25 cellular contexts compared by ENCODE assay signal in the genomic region with DNA sequence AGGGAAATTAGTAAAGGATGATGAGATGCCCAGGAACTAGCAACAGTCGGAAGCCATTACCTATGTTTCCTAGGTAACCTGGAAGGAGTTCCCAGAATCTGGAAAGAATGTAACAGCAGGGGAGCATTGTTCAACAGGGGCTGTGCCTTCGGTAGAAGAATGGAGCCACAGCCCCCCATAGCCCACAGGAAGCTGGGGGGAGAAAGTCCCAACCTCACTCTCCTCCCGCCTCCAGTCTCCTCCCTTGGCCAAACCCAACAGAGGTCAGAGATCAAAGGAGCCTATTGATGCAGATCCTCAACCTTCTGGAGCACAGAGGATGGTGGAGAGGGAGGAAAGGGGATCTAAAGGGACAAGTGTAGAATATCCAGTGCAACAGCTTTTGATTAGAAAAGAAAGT.
DNase-seq lines count a peak whose midpoint lies in the region; ATAC-seq and TF ChIP-seq lines count a peak whose summit lies in the region.
"Had no signal": no experiment of that assay in that cellular context is flagged by ENCODE, and none has a peak within 500 bp of the region (broad histone marks: within the 10 kb centered on the region; RNA-seq: fewer than 3 reads in every experiment).

No MANE protein-coding gene starts in this region.

- peak; percentile 81 for DNase-seq in H9
- DNase-seq in NCI-H748 (lab: John Stamatoyannopoulos, UW; ENCODE audit: unreplicated experiment): peak; percentile 92
- peak; percentile 75 for DNase-seq in iPS DF 4.7 (ENCODE audit: extremely low read depth, low spot score)
- no peak for DNase-seq in aorta
- no peak for DNase-seq in transverse colon
- no peak for DNase-seq in foreskin fibroblast
- DNase-seq: activated CD4-positive, alpha-beta T cell treated with anti-CD3 and anti-CD28 coated beads, Interleukin-2, amount 50 U/mL, for 4 hours; activated gamma-delta T cell; amniotic stem cell; glutamatergic neuron; MG63; natural killer cell; NCI-H2029 treated with DMSO at 0.1 percent for 48 hours; NCI-H774; PC-9; psoas muscle; small intestine; stimulated activated CD4-positive, alpha-beta T cell treated with anti-CD3 and anti-CD28 coated beads, Interleukin-4, amount 100 ng/mL, for 24 hours; T-helper 17 cell; WERI-Rb-1 had no signal

- TF ChIP-seq CTCF in H9 (conservative IDR thresholded peaks at IDR 0.05): no peak
- TF ChIP-seq CTCF in transverse colon (IDR thresholded peaks at IDR 0.05): no peak
- no peak for TF ChIP-seq CTCF in foreskin fibroblast (IDR thresholded peaks at IDR 0.05; ENCODE audit: low read depth, low read length)

- H3K9ac ChIP-seq in H9 (ENCODE audit: extremely low read depth, insufficient read length, low read length): no peak overlapping the region

- H3K4me1 Mint-ChIP-seq in H9: peaks cover 34% of the 10 kb centered on the region in 2 experiments
- H3K4me1 Mint-ChIP-seq: memory B cell had no signal

- no peak overlapping the region for H3K4me3 Mint-ChIP-seq in H9
- H3K4me3 Mint-ChIP-seq: CD14-positive monocyte, memory B cell, natural killer cell, T-helper 17 cell had no signal

- no peak overlapping the region for H4K5ac ChIP-seq in H9 (ENCODE audit: insufficient read length, low read depth, low read length)

- no peaks in the 10 kb centered on the region for H3K79me1 ChIP-seq in H9 (ENCODE audit: insufficient read depth, low read depth, low read length, poor library complexity, severe bottlenecking)

- in situ Hi-C loops in transverse colon (cut with MboI; ENCODE audit: low pct_ligation_motif_present in 1 of 4, low pct_unique_long_range_greater_than_20kb in 1 of 4, low sequenced_read_pairs in 3 of 4): no loop called here

- no peak overlapping the region for H3K4ac ChIP-seq in H9 (ENCODE audit: low read depth, low read length)

- no peak overlapping the region for H3T11ph ChIP-seq in H9 (ENCODE audit: low read length)

- H3K36me3 ChIP-seq in aorta (ENCODE audit: control insufficient read depth in 1 of 2, insufficient read depth in 2 of 2, low read length in 1 of 2) (no peaks in the 10 kb centered on the region), transverse colon (no peaks in the 10 kb centered on the region)
- H3K36me3 ChIP-seq: MG63, SJSA1, WERI-Rb-1 had no signal

- no peak overlapping the region for H3K27ac ChIP-seq in H9 (ENCODE audit: insufficient read length, low read depth, low read length)
- peak overlapping the region in 11 of 21 experiments; percentile 6 to 72 (median 54) for H3K27ac ChIP-seq in skin epidermis
- no peak overlapping the region for H3K27ac ChIP-seq in aorta (ENCODE audit: low read depth in 1 of 2, low read length in 2 of 2)
- peak overlapping the region in 1 of 4 donors; percentile 20 for H3K27ac ChIP-seq in transverse colon
- H3K27ac ChIP-seq: PC-9, SJSA1, WERI-Rb-1 had no signal

- no peak overlapping the region for H2BK120ac ChIP-seq in H9 (ENCODE audit: low read depth, low read length, poor library complexity, severe bottlenecking)

- no peak overlapping the region for H2AFZ ChIP-seq in H9 (ENCODE audit: low read length)
- H2AFZ ChIP-seq: PC-9 had no signal

- no peak overlapping the region for H3K23ac ChIP-seq in H9 (ENCODE audit: insufficient read length, low read depth, low read length)

- no peaks in the 10 kb centered on the region for H4K20me1 ChIP-seq in H9 (ENCODE audit: control insufficient read depth, insufficient read depth, insufficient read length)

- H3K23me2 ChIP-seq in H9 (ENCODE audit: insufficient read length, low read depth, low read length, poor library complexity, severe bottlenecking): no peaks in the 10 kb centered on the region

- H3K36me3 Mint-ChIP-seq in H9 (ENCODE audit: insufficient read depth in 1 of 3, low read depth in 3 of 3): peaks cover 12 to 22% (median 21%) of the 10 kb centered on the region in 3 experiments
- H3K36me3 Mint-ChIP-seq: CD14-positive monocyte, memory B cell, natural killer cell had no signal

- peak overlapping the region; percentile 27 for H3K4me2 ChIP-seq in H9 (ENCODE audit: insufficient read depth, insufficient read length, low read length)
- H3K4me2 ChIP-seq: PC-9 had no signal

- peaks cover 10% of the 10 kb centered on the region for H3K9me3 ChIP-seq in H9 (ENCODE audit: control insufficient read depth, low read depth, low read length)
- H3K9me3 ChIP-seq in aorta (ENCODE audit: control insufficient read depth, low read length): no peaks in the 10 kb centered on the region
- no peaks in the 10 kb centered on the region for H3K9me3 ChIP-seq in transverse colon
- H3K9me3 ChIP-seq: MG63, psoas muscle, SJSA1 had no signal

- H2BK12ac ChIP-seq in H9 (ENCODE audit: insufficient read length, low read depth, low read length): no peak overlapping the region

- no peak overlapping the region for H2BK15ac ChIP-seq in H9 (ENCODE audit: low read depth, low read length)

- H3K79me2 ChIP-seq in H9 (ENCODE audit: insufficient read depth, low read length): no peaks in the 10 kb centered on the region

- H3K56ac ChIP-seq in H9 (ENCODE audit: insufficient read length, low read depth, low read length): no peak overlapping the region

- no peak overlapping the region for H2BK20ac ChIP-seq in H9 (ENCODE audit: low read depth, low read length, poor library complexity, severe bottlenecking)

- H4K91ac ChIP-seq in H9 (ENCODE audit: insufficient read length, low read depth, low read length): no peak overlapping the region

- H3K4me1 ChIP-seq in H9 (ENCODE audit: insufficient read depth, low read length) (peaks cover 8% of the 10 kb centered on the region; the same call in 1 of the 2 replicates), aorta (ENCODE audit: control insufficient read depth in 1 of 2, insufficient read depth in 2 of 2, low read length in 2 of 2) (no peaks in the 10 kb centered on the region), transverse colon (peaks cover 0 to 2% (median 0%) of the 10 kb centered on the region in 4 donors)
- H3K4me1 ChIP-seq: psoas muscle had no signal

- ATAC-seq in aorta (ENCODE audit: low FRiP score) (no peak), HG03025 (IDR thresholded peaks at IDR 0.05; ENCODE audit: low FRiP score, unreplicated experiment) (no peak)
- ATAC-seq: natural killer cell, T-helper 17 cell had no signal

- intact Hi-C loops in aorta (cut with DNase I) (no loop called here), transverse colon (cut with DNase I; ENCODE audit: low total_unique reads) (no loop called here)

- H3K9me3 Mint-ChIP-seq in H9: peaks cover 13 to 15% of the 10 kb centered on the region in 2 experiments
- H3K9me3 Mint-ChIP-seq: natural killer cell had no signal

- no peak for TF ChIP-seq EP300 in transverse colon (IDR thresholded peaks at IDR 0.05; ENCODE audit: low read depth)

- H3K4me3 ChIP-seq in skin epidermis (no peak overlapping the region), aorta (ENCODE audit: low read length in 2 of 2) (no peak overlapping the region), transverse colon (no peak overlapping the region), foreskin fibroblast (ENCODE audit: low read depth in 1 of 2, low read length in 2 of 2) (no peak overlapping the region)
- H3K4me3 ChIP-seq: MG63, PC-9, psoas muscle, SJSA1 had no signal

- H3K27me3 ChIP-seq in H9 (ENCODE audit: insufficient read depth, low read length): no peaks in the 10 kb centered on the region
- H3K27me3 ChIP-seq in aorta (ENCODE audit: control insufficient read depth in 1 of 2, insufficient read depth in 2 of 2, low read length in 1 of 2): no peaks in the 10 kb centered on the region
- no peaks in the 10 kb centered on the region for H3K27me3 ChIP-seq in transverse colon
- H3K27me3 ChIP-seq: MG63, SJSA1 had no signal

- H2BK5ac ChIP-seq in H9 (ENCODE audit: insufficient read length, low read length): no peak overlapping the region

- H4K8ac ChIP-seq in H9 (replicated peaks; ENCODE audit: insufficient read length, low read depth, low read length): no peak overlapping the region

- TF ChIP-seq POLR2A in transverse colon (IDR thresholded peaks at IDR 0.05): no peak

- H3K18ac ChIP-seq in H9 (ENCODE audit: insufficient read length, low read depth, low read length): no peak overlapping the region

- WGBS in H9 (ENCODE audit: extremely low coverage, insufficient read length, low lambda C conversion rate): no CpG with 5 or more reads among the region's 3 CpGs
- 85 to 89% methylated on average over 3 of the region's 3 CpGs for WGBS in aorta, 2 donors
- 57 to 80% methylated on average over 1 to 3 of the region's 3 CpGs for WGBS in transverse colon (ENCODE audit: low coverage in 1 of 2), 2 donors

- H3K27ac Mint-ChIP-seq in H9: peak overlapping the region; percentile 81 to 87 (median 86); a peak in 6 of 7 replicates
- H3K27ac Mint-ChIP-seq: memory B cell, natural killer cell, T-helper 17 cell had no signal

- no peak overlapping the region for H2AK5ac ChIP-seq in H9 (ENCODE audit: insufficient read length, low read length)

- no peak overlapping the region for H3K14ac ChIP-seq in H9 (ENCODE audit: insufficient read depth, low read length)

- H3K27me3 Mint-ChIP-seq in H9 (ENCODE audit: low read depth): no peaks in the 10 kb centered on the region; the same call in none of the 2 replicates

Comparison
In these comparisons a context has a peak if more than half of its experiments do, and no peak if none do; other contexts are left out.
1. DNase-seq: peak in H9 (single experiment), NCI-H748 (single experiment) and iPS DF 4.7 (single experiment); none in aorta (0 of 2), transverse colon (single experiment) and foreskin fibroblast (0 of 2).
2. H3K27ac ChIP-seq: peak in skin epidermis (11 of 21); none in H9 (single experiment) and aorta (0 of 2).